ENCODE assay signal across 12 cellular contexts in the genomic region with DNA sequence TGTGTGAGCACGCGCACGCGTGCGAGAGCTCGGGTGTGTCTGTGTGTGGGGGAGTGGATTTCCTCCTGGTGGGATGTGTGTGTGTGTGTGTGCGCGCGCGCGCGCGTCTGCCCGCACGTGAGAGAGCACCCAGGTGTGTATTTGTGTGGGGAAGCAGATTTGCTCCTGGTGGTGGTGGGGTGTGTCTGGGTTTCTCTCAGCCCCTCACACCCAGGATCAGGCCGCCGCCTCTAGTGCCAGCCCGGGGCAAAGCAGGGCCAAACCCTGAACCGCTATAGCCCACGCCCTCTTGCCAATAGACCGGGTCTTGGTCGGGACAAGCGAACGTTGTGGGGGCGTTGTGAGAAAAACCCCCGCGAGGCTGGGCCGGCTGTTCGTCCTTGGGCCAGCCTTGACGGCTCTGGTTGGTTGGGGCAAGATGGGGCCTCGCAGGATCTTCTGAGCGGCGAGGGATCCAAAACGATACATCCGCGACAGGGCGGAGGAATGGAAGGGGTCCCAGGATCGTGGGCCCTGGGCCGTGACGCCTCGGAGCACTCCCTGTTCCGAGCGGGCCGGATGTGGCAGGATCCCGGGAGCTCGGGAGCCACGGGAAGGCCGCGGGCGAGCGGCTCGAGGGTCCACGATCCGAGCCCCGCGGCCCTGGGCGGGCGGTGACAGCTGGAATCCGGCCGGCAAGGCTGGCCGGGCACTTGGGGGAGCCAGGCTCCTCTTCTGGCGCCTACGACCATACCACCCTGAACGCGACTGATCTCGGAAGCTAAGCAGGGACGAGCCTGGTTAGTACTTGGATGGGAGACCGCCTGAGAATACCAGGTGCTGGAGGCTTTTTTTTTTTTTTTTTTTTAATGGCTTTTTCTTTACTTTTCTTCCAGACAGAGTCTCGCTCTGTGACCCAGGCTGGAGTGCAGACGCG.
DNase-seq lines count a peak whose midpoint lies in the region; ATAC-seq, FAIRE-seq and TF ChIP-seq lines count a peak whose summit lies in the region.
"Had no signal": no experiment of that assay in that cellular context is flagged by ENCODE, and none has a peak within 500 bp of the region (broad histone marks: within the 10 kb centered on the region; RNA-seq: fewer than 3 reads in every experiment).

No MANE protein-coding gene starts in this region.

- TF ChIP-seq RAD21 in H1 (IDR thresholded peaks at IDR 0.05 in 1 of 2, conservative IDR thresholded peaks at IDR 0.05 in 1 of 2; ENCODE audit: low read depth in 2 of 2, low read length in 2 of 2): no peak

- no peak overlapping the region for H2BK15ac ChIP-seq in H1 (ENCODE audit: low read length)

- no peak overlapping the region for H4K8ac ChIP-seq in H1 (ENCODE audit: extremely low read depth, insufficient read depth, low read length)

- DNase-seq in Right ventricle myocardium superior: no peak
- DNase-seq in Right ventricle myocardium inferior (ENCODE audit: missing footprints): no peak
- peak in 1 of 2 experiments; percentile 49 for DNase-seq in H1 (ENCODE audit: low read depth in 1 of 2, low spot score in 2 of 2)
- peak; percentile 42 for DNase-seq in stimulated activated naive CD8-positive, alpha-beta T cell treated with anti-CD3 and anti-CD28 coated beads, Interleukin-15, amount 100 ng/mL, for 72 hours
- DNase-seq in NCI-H2107 (lab: John Stamatoyannopoulos, UW): no peak
- no peak for DNase-seq in NCI-H128 (lab: John Stamatoyannopoulos, UW; ENCODE audit: unreplicated experiment)
- DNase-seq: activated B cell treated with CpG ODN at 0.5 μM for 24 hours, brain microvascular endothelial cell had no signal

- H3K4me3 ChIP-seq in H1 (ENCODE audit: extremely low read depth in 1 of 4, insufficient read depth in 2 of 4, low read depth in 3 of 4, low read length in 4 of 4): no peak overlapping the region
- H3K4me3 ChIP-seq: BLaER1 treated with 17β-estradiol and CSF1 and Interleukin-3, amounts not matched to agents 10 nM and 100 nM had no signal

- H3K14ac ChIP-seq in H1 (ENCODE audit: insufficient read length): no peak overlapping the region

- no peaks in the 10 kb centered on the region for H3K79me1 ChIP-seq in H1 (ENCODE audit: low read depth, low read length)

- H3K23ac ChIP-seq in H1 (ENCODE audit: insufficient read length): no peak overlapping the region

- intact Hi-C loops in Right ventricle myocardium superior (cut with DNase I): no loop called here
- intact Hi-C loops in Right ventricle myocardium inferior (cut with DNase I): no loop called here

- H3K9me3 ChIP-seq in H1 (ENCODE audit: insufficient read depth in 2 of 2, low read depth in 1 of 2, low read length in 1 of 2): peaks cover 4 to 32% of the 10 kb centered on the region in 2 experiments; a peak in 2 of 4 replicates

- H3K23me2 ChIP-seq in H1 (ENCODE audit: low read depth, low read length): no peaks in the 10 kb centered on the region

- H3K18ac ChIP-seq in H1 (ENCODE audit: extremely low read depth, low read length): no peak overlapping the region

- no peak overlapping the region for H3K27ac Mint-ChIP-seq in stimulated activated naive CD8-positive, alpha-beta T cell treated with anti-CD3 and anti-CD28 coated beads, Interleukin-15, amount 100 ng/mL, for 72 hours
- H3K27ac Mint-ChIP-seq: activated B cell treated with CpG ODN at 0.5 μM for 24 hours, memory B cell had no signal

- ATAC-seq in Right ventricle myocardium superior (ENCODE audit: poor library complexity) (peak; percentile 25), Right ventricle myocardium inferior (no peak), SK-N-SH treated with all-trans-retinoic acid at 6 μM for 48 hours (peak; percentile 56), GM21619 (IDR thresholded peaks at IDR 0.05; ENCODE audit: unreplicated experiment) (no peak)
- ATAC-seq in stimulated activated naive CD8-positive, alpha-beta T cell treated with anti-CD3 and anti-CD28 coated beads, Interleukin-15, amount 100 ng/mL, for 72 hours: no peak

- H3K79me2 ChIP-seq in H1 (ENCODE audit: control insufficient read depth in 1 of 2, insufficient read depth in 2 of 2, low read length in 2 of 2): no peaks in the 10 kb centered on the region

- H3K9ac ChIP-seq in H1 (replicated peaks in 1 of 4; ENCODE audit: extremely low read depth in 1 of 4, low read depth in 3 of 4, low read length in 3 of 4): no peak overlapping the region
- H3K9ac ChIP-seq: BLaER1 treated with 17β-estradiol and CSF1 and Interleukin-3, amounts not matched to agents 10 nM and 100 nM had no signal

- TF ChIP-seq EP300 in H1 (IDR thresholded peaks at IDR 0.05; ENCODE audit: borderline replicate concordance in 1 of 2, low read depth in 2 of 2, low read length in 2 of 2): no peak

- TF ChIP-seq CTCF in H1 (IDR thresholded peaks at IDR 0.05; ENCODE audit: control extremely low read depth in 1 of 3, insufficient read depth in 1 of 3, low read depth in 1 of 3, low read length in 3 of 3): no peak

- no peak overlapping the region for H3K56ac ChIP-seq in H1 (replicated peaks; ENCODE audit: insufficient read length, low read depth, low read length)

- no peak overlapping the region for H3K4ac ChIP-seq in H1 (replicated peaks; ENCODE audit: insufficient read length, low read depth, low read length)

- WGBS in H1 (ENCODE audit: extremely low coverage in 1 of 2, insufficient coverage in 1 of 2, insufficient read length in 1 of 2, insufficient replicate concordance in 2 of 2, low coverage in 1 of 2, low lambda C conversion rate in 2 of 2, missing lambda C conversion rate in 1 of 2), 2 experiments: 89% methylated on average over 38 of the region's 71 CpGs; no CpG with 5 or more reads in 1 of the 2 experiments

- POLR2A ChIA-PET in H1 (lab: Charles Lee; ENCODE audit: partially characterized antibody): no interaction called here

- H2BK5ac ChIP-seq in H1 (ENCODE audit: low read depth, low read length): no peak overlapping the region

- CTCF ChIA-PET in H1 (lab: Charles Lee; ENCODE audit: partially characterized antibody): interaction anchor here (0.7 to 1.0 kb wide), 2 partner anchors 57 to 176 kb away, joined by 3 read pairs; no protein-coding TSS in a partner anchor

- H2AK5ac ChIP-seq in H1 (ENCODE audit: low read depth, low read length): no peak overlapping the region

- H3K27ac ChIP-seq in H1 (ENCODE audit: low read depth, low read length): no peak overlapping the region
- H3K27ac ChIP-seq: BLaER1 treated with 17β-estradiol and CSF1 and Interleukin-3, amounts not matched to agents 10 nM and 100 nM; brain microvascular endothelial cell had no signal

- H2BK20ac ChIP-seq in H1 (ENCODE audit: low read length): no peak overlapping the region

- H3K4me1 Mint-ChIP-seq in stimulated activated naive CD8-positive, alpha-beta T cell treated with anti-CD3 and anti-CD28 coated beads, Interleukin-15, amount 100 ng/mL, for 72 hours: no peaks in the 10 kb centered on the region
- H3K4me1 Mint-ChIP-seq: activated B cell treated with CpG ODN at 0.5 μM for 24 hours, memory B cell had no signal

- no peak overlapping the region for H2AFZ ChIP-seq in H1 (ENCODE audit: low read length)

- H4K20me1 ChIP-seq in H1 (replicated peaks in 1 of 2; ENCODE audit: control insufficient read depth in 1 of 2, insufficient read depth in 2 of 2, low read length in 2 of 2): no peaks in the 10 kb centered on the region

- peaks cover 5 to 33% of the 10 kb centered on the region in 2 donors for H3K9me3 Mint-ChIP-seq in stimulated activated naive CD8-positive, alpha-beta T cell treated with anti-CD3 and anti-CD28 coated beads, Interleukin-15, amount 100 ng/mL, for 72 hours

- no peak overlapping the region for H2BK12ac ChIP-seq in H1 (ENCODE audit: low read depth, low read length)

- H3K4me3 Mint-ChIP-seq in stimulated activated naive CD8-positive, alpha-beta T cell treated with anti-CD3 and anti-CD28 coated beads, Interleukin-15, amount 100 ng/mL, for 72 hours: no peak overlapping the region
- H3K4me3 Mint-ChIP-seq: activated B cell treated with CpG ODN at 0.5 μM for 24 hours, memory B cell had no signal

- H2BK120ac ChIP-seq in H1 (replicated peaks; ENCODE audit: low read depth, low read length): no peak overlapping the region

- no peak overlapping the region for H4K5ac ChIP-seq in H1 (ENCODE audit: insufficient read length, low read depth, low read length)

- H3K4me1 ChIP-seq in H1 (replicated peaks in 1 of 4; ENCODE audit: control insufficient read depth in 3 of 4, insufficient read depth in 4 of 4, low read length in 3 of 4): no peaks in the 10 kb centered on the region

- FAIRE-seq in H1 (lab: Jason Lieb, UNC): no peak

- TF ChIP-seq POLR2A in H1 (IDR thresholded peaks at IDR 0.05; ENCODE audit: control extremely low read depth in 1 of 2, low read depth in 2 of 2, low read length in 2 of 2): no peak

- peaks cover 34% of the 10 kb centered on the region for H3K27me3 Mint-ChIP-seq in stimulated activated naive CD8-positive, alpha-beta T cell treated with anti-CD3 and anti-CD28 coated beads, Interleukin-15, amount 100 ng/mL, for 72 hours
- H3K27me3 Mint-ChIP-seq: activated B cell treated with CpG ODN at 0.5 μM for 24 hours, memory B cell had no signal

- H3K36me3 ChIP-seq in H1 (ENCODE audit: control insufficient read depth in 2 of 4, insufficient read depth in 4 of 4, low read length in 3 of 4): no peaks in the 10 kb centered on the region
- H3K36me3 ChIP-seq: BLaER1 treated with 17β-estradiol and CSF1 and Interleukin-3, amounts not matched to agents 10 nM and 100 nM; brain microvascular endothelial cell had no signal

- H4K91ac ChIP-seq in H1 (replicated peaks; ENCODE audit: insufficient read length, low read length): no peak overlapping the region

- peaks cover 12 to 37% (median 20%) of the 10 kb centered on the region in 4 experiments for H3K27me3 ChIP-seq in H1 (replicated peaks in 1 of 4; ENCODE audit: control insufficient read depth in 3 of 4, extremely low read depth in 1 of 4, insufficient read depth in 3 of 4, low read length in 3 of 4)
- H3K27me3 ChIP-seq: brain microvascular endothelial cell had no signal

- no peak overlapping the region for H3K4me2 ChIP-seq in H1 (ENCODE audit: insufficient read depth in 1 of 2, low read depth in 2 of 2, low read length in 2 of 2)
- H3K4me2 ChIP-seq: BLaER1 treated with 17β-estradiol and CSF1 and Interleukin-3, amounts not matched to agents 10 nM and 100 nM had no signal

TF ChIP-seq in SK-N-SH treated with all-trans-retinoic acid at 6 μM for 48 hours, 23 proteins besides CTCF, POLR2A, EP300 and RAD21 (continues in another document):
- no peak for TF ChIP-seq OSR1 (CRISPR knock-in tag; IDR thresholded peaks at IDR 0.05)

TF ChIP-seq in H1, 55 proteins besides CTCF, POLR2A, EP300 and RAD21:
- TF ChIP-seq, protein P1, sequence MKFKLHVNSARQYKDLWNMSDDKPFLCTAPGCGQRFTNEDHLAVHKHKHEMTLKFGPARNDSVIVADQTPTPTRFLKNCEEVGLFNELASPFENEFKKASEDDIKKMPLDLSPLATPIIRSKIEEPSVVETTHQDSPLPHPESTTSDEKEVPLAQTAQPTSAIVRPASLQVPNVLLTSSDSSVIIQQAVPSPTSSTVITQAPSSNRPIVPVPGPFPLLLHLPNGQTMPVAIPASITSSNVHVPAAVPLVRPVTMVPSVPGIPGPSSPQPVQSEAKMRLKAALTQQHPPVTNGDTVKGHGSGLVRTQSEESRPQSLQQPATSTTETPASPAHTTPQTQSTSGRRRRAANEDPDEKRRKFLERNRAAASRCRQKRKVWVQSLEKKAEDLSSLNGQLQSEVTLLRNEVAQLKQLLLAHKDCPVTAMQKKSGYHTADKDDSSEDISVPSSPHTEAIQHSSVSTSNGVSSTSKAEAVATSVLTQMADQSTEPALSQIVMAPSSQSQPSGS (IDR thresholded peaks at IDR 0.05; ENCODE audit: low read length): no peak
- peak; percentile 65 for TF ChIP-seq TBP (IDR thresholded peaks at IDR 0.05; ENCODE audit: low read depth, low read length)
TF ChIP-seq in H1: peak in this region for 1.

Comparison
In these comparisons a context has a peak if more than half of its experiments do, and no peak if none do; other contexts are left out.
1. ATAC-seq: peak in Right ventricle myocardium superior (single experiment) and SK-N-SH treated with all-trans-retinoic acid at 6 μM for 48 hours (single experiment); none in Right ventricle myocardium inferior (single experiment), stimulated activated naive CD8-positive, alpha-beta T cell treated with anti-CD3 and anti-CD28 coated beads, Interleukin-15, amount 100 ng/mL, for 72 hours (single experiment) and GM21619 (single experiment).
2. DNase-seq: peak in stimulated activated naive CD8-positive, alpha-beta T cell treated with anti-CD3 and anti-CD28 coated beads, Interleukin-15, amount 100 ng/mL, for 72 hours (2 of 2); none in Right ventricle myocardium superior (single experiment), Right ventricle myocardium inferior (single experiment), NCI-H2107 (single experiment) and NCI-H128 (single experiment).